In the genomic region with DNA sequence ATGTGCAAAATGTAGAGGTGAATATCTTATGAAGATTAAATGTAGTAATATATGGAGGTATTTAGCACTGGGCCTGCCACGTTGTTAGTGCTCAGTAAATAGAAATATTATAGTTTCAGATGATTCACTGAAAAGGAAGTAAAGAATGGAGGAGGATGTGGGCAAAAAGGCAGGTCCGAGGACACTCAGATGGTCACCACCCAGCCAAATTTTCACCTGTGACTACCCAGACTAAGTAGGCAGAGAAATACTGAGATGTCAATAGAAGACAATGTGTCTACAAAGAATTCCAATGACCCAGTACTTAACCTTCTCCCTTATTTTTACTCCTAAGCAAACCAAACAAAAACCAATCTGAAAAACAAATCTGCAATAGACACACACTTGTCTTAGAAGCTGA, we compare ENCODE assay signal across 22 cellular contexts.
DNase-seq lines count a peak whose midpoint lies in the region; ATAC-seq, FAIRE-seq and TF ChIP-seq lines count a peak whose summit lies in the region.
"Had no signal": no experiment of that assay in that cellular context is flagged by ENCODE, and none has a peak within 500 bp of the region (broad histone marks: within the 10 kb centered on the region; RNA-seq: fewer than 3 reads in every experiment).

No MANE protein-coding gene starts in this region.

- intact Hi-C loops in Right ventricle myocardium superior (cut with DNase I): no loop called here

- no peaks in the 10 kb centered on the region for H3K79me2 ChIP-seq in neural progenitor cell (ENCODE audit: low read depth)

- no peaks in the 10 kb centered on the region for H3K36me3 ChIP-seq in neural progenitor cell
- H3K36me3 ChIP-seq: BLaER1 treated with 17β-estradiol and CSF1 and Interleukin-3, amounts not matched to agents 10 nM and 100 nM had no signal

- no peak for ATAC-seq in HG02852 (IDR thresholded peaks at IDR 0.05; ENCODE audit: unreplicated experiment)
- ATAC-seq in Right ventricle myocardium superior (ENCODE audit: poor library complexity): no peak
- ATAC-seq: A549; CD8-positive, alpha-beta T cell had no signal

- no peak for TF ChIP-seq POLR2A in H54 (IDR thresholded peaks at IDR 0.05; ENCODE audit: low read depth, low read length)

- H3K27ac ChIP-seq in VCaP: peak overlapping the region; percentile 78; the same call in 1 of the 2 replicates
- H3K27ac ChIP-seq in neural progenitor cell: no peak overlapping the region
- H3K27ac ChIP-seq: A549; BLaER1 treated with 17β-estradiol and CSF1 and Interleukin-3, amounts not matched to agents 10 nM and 100 nM; C4-2B had no signal

- H3K4me1 Mint-ChIP-seq in neural progenitor cell (peaks cover 17% of the 10 kb centered on the region), progenitor cell of endocrine pancreas (ENCODE audit: low read depth) (peaks cover 56% of the 10 kb centered on the region)
- H3K4me1 Mint-ChIP-seq: B cell had no signal

- DNase-seq in MV-4-11 (lab: John Stamatoyannopoulos, UW) (peak; percentile 1), neural progenitor cell (ENCODE audit: low spot score) (no peak), progenitor cell of endocrine pancreas (ENCODE audit: low spot score, unreplicated experiment) (no peak), H54 (ENCODE audit: insufficient read length, low spot score) (no peak), Right ventricle myocardium superior (no peak)
- DNase-seq: AML-193; Caco-2; Calu3; CD4-positive, alpha-beta T cell; CD8-positive, alpha-beta T cell; DMS79 treated with DMSO at 0.1 percent for 48 hours; GF-D8 had no signal

- H3K36me3 Mint-ChIP-seq in neural progenitor cell (no peaks in the 10 kb centered on the region), progenitor cell of endocrine pancreas (ENCODE audit: insufficient read depth) (no peaks in the 10 kb centered on the region)
- H3K36me3 Mint-ChIP-seq: CD8-positive, alpha-beta T cell had no signal

- no peak overlapping the region for H3K4me3 ChIP-seq in neural progenitor cell
- H3K4me3 ChIP-seq: A549; BLaER1 treated with 17β-estradiol and CSF1 and Interleukin-3, amounts not matched to agents 10 nM and 100 nM had no signal

- peak overlapping the region; percentile 48 for H3K27ac Mint-ChIP-seq in neural progenitor cell
- H3K27ac Mint-ChIP-seq in progenitor cell of endocrine pancreas: peak overlapping the region; percentile 50
- H3K27ac Mint-ChIP-seq: B cell; CD4-positive, alpha-beta T cell; CD8-positive, alpha-beta T cell had no signal

- H3K9me3 Mint-ChIP-seq in neural progenitor cell (no peaks in the 10 kb centered on the region), progenitor cell of endocrine pancreas (ENCODE audit: low read depth) (peaks cover 2% of the 10 kb centered on the region)
- H3K9me3 Mint-ChIP-seq: CD4-positive, alpha-beta T cell; CD8-positive, alpha-beta T cell had no signal

- FAIRE-seq in H54 (lab: Jason Lieb, UNC): no peak
- FAIRE-seq: A549, D721Med, G401.6, GM12891, GM19239 had no signal

- no peaks in the 10 kb centered on the region for H3F3A ChIP-seq in neural progenitor cell (ENCODE audit: low read depth)

- H3K9ac ChIP-seq in neural progenitor cell: no peak overlapping the region
- H3K9ac ChIP-seq: BLaER1 treated with 17β-estradiol and CSF1 and Interleukin-3, amounts not matched to agents 10 nM and 100 nM had no signal

- H3K9me3 ChIP-seq in neural progenitor cell (ENCODE audit: low read depth): no peaks in the 10 kb centered on the region
- H3K9me3 ChIP-seq: A549; BLaER1 treated with 17β-estradiol and CSF1 and Interleukin-3, amounts not matched to agents 10 nM and 100 nM; Caco-2 had no signal

- TF ChIP-seq CTCF in VCaP (conservative IDR thresholded peaks at IDR 0.05): no peak
- no peak for TF ChIP-seq CTCF in neural progenitor cell (IDR thresholded peaks at IDR 0.05)
- TF ChIP-seq CTCF in progenitor cell of endocrine pancreas (IDR thresholded peaks at IDR 0.05; ENCODE audit: unreplicated experiment): no peak

- H3K4me1 ChIP-seq in neural progenitor cell: peaks cover 11% of the 10 kb centered on the region
- H3K4me1 ChIP-seq: A549 had no signal

- no peak overlapping the region for H3K4me2 ChIP-seq in neural progenitor cell
- H3K4me2 ChIP-seq: A549; BLaER1 treated with 17β-estradiol and CSF1 and Interleukin-3, amounts not matched to agents 10 nM and 100 nM had no signal

- no peak overlapping the region for H3K4me3 Mint-ChIP-seq in neural progenitor cell
- no peak overlapping the region for H3K4me3 Mint-ChIP-seq in progenitor cell of endocrine pancreas (ENCODE audit: low read depth)
- H3K4me3 Mint-ChIP-seq: B cell; CD4-positive, alpha-beta T cell; CD8-positive, alpha-beta T cell had no signal

- H3K27me3 ChIP-seq in neural progenitor cell: no peaks in the 10 kb centered on the region
- H3K27me3 ChIP-seq: BLaER1 treated with 17β-estradiol and CSF1 and Interleukin-3, amounts not matched to agents 10 nM and 100 nM had no signal

- no peaks in the 10 kb centered on the region for H4K20me1 ChIP-seq in neural progenitor cell (ENCODE audit: low read depth)
- H4K20me1 ChIP-seq: BLaER1 treated with 17β-estradiol and CSF1 and Interleukin-3, amounts not matched to agents 10 nM and 100 nM had no signal

- H3K27me3 Mint-ChIP-seq in neural progenitor cell (ENCODE audit: insufficient read depth, low read depth) (no peaks in the 10 kb centered on the region), progenitor cell of endocrine pancreas (no peaks in the 10 kb centered on the region)
- H3K27me3 Mint-ChIP-seq: CD4-positive, alpha-beta T cell had no signal

- no peak overlapping the region for H2AFZ ChIP-seq in neural progenitor cell (replicated peaks)
